In genomic region chr7:22824760-22825159, GRCh38 we compare ENCODE assay signal across 19 cellular contexts. TPM values are rescaled to one million over a fixed set of nuclear protein-coding genes. Genes with fewer than 3 reads are reported as not detected.
DNase-seq lines count a peak whose midpoint lies in the region; TF ChIP-seq lines count a peak whose summit lies in the region.
"Had no signal": no experiment of that assay in that cellular context is flagged by ENCODE, and none has a peak within 500 bp of the region (broad histone marks: within the 10 kb centered on the region; RNA-seq: fewer than 3 reads in every experiment).

No MANE protein-coding gene starts in this region.

- H3K4me2 ChIP-seq in Loucy (ENCODE audit: low read depth, low read length, poor library complexity, severe bottlenecking): peak overlapping the region; percentile 68
- H3K4me2 ChIP-seq: BLaER1 had no signal

- H3K9ac ChIP-seq in Loucy (ENCODE audit: low read depth, low read length, poor library complexity, severe bottlenecking) (no peak overlapping the region), endodermal cell (ENCODE audit: extremely low read depth, low read length, poor library complexity, severe bottlenecking) (no peak overlapping the region)
- H3K9ac ChIP-seq: BLaER1 had no signal

- H2AFZ ChIP-seq in Loucy (ENCODE audit: low read length): no peak overlapping the region

- H3K36me3 Mint-ChIP-seq in endodermal cell (ENCODE audit: low read depth) (no peaks in the 10 kb centered on the region), neural crest cell (ENCODE audit: low read depth) (peaks cover 3% of the 10 kb centered on the region)

- H3K27ac Mint-ChIP-seq in endodermal cell: no peak overlapping the region
- H3K27ac Mint-ChIP-seq in neural crest cell (ENCODE audit: unreplicated experiment): no peak overlapping the region
- H3K27ac Mint-ChIP-seq: CD14-positive monocyte had no signal

- peaks cover 13% of the 10 kb centered on the region for H3K4me1 Mint-ChIP-seq in endodermal cell
- peaks cover 20% of the 10 kb centered on the region for H3K4me1 Mint-ChIP-seq in neural crest cell

- H3K9me3 Mint-ChIP-seq in endodermal cell: no peaks in the 10 kb centered on the region
- no peaks in the 10 kb centered on the region for H3K9me3 Mint-ChIP-seq in neural crest cell

- 95 to 100% methylated on average over 2 of the region's 2 CpGs for WGBS in endodermal cell (ENCODE audit: insufficient coverage in 1 of 2, insufficient read length in 1 of 2), 2 experiments

- H3K9me3 ChIP-seq in Loucy (ENCODE audit: insufficient read depth, low read depth, low read length): no peaks in the 10 kb centered on the region
- H3K9me3 ChIP-seq in endodermal cell (ENCODE audit: control insufficient read depth, low read length): no peaks in the 10 kb centered on the region
- H3K9me3 ChIP-seq: BE2C, BLaER1 had no signal

- no peaks in the 10 kb centered on the region for H3F3A ChIP-seq in Loucy (ENCODE audit: low read depth)

- H3K27me3 Mint-ChIP-seq in endodermal cell (ENCODE audit: insufficient read depth) (no peaks in the 10 kb centered on the region), neural crest cell (ENCODE audit: low read depth) (peaks cover 30% of the 10 kb centered on the region)

- H3K36me3 ChIP-seq in Loucy (ENCODE audit: insufficient read depth, low read length) (no peaks in the 10 kb centered on the region), endodermal cell (ENCODE audit: control insufficient read depth, insufficient read depth, low read length) (no peaks in the 10 kb centered on the region)
- H3K36me3 ChIP-seq: BE2C, BLaER1 had no signal

- no peak overlapping the region for H3K27ac ChIP-seq in endodermal cell (ENCODE audit: low read depth, low read length)
- H3K27ac ChIP-seq: BLaER1 had no signal

- peaks cover 3% of the 10 kb centered on the region for H4K20me1 ChIP-seq in Loucy (ENCODE audit: insufficient read depth, low read length, poor library complexity, severe bottlenecking)
- H4K20me1 ChIP-seq: BLaER1 had no signal

- no peak for TF ChIP-seq CTCF in Loucy (conservative IDR thresholded peaks at IDR 0.05; ENCODE audit: low read length)
- no peak for TF ChIP-seq CTCF in endodermal cell (conservative IDR thresholded peaks at IDR 0.05)
- no peak for TF ChIP-seq CTCF in neural crest cell (conservative IDR thresholded peaks at IDR 0.05)

- no peaks in the 10 kb centered on the region for H3K27me3 ChIP-seq in Loucy (ENCODE audit: insufficient read depth, low read length, poor library complexity, severe bottlenecking)
- H3K27me3 ChIP-seq in endodermal cell (ENCODE audit: control insufficient read depth, insufficient read depth, low read length, poor library complexity, severe bottlenecking): no peaks in the 10 kb centered on the region
- H3K27me3 ChIP-seq: BE2C, BLaER1 had no signal

- H3K4me3 ChIP-seq in Loucy (ENCODE audit: low read length, poor library complexity, severe bottlenecking) (no peak overlapping the region), endodermal cell (ENCODE audit: low read length) (no peak overlapping the region)
- H3K4me3 ChIP-seq: BLaER1, GM12878 had no signal

- H3K9me2 ChIP-seq in Loucy (replicated peaks; ENCODE audit: low read depth, low read length): no peaks in the 10 kb centered on the region

- peak; percentile 7 for DNase-seq in endodermal cell
- DNase-seq in neural crest cell (ENCODE audit: low read depth, low spot score): no peak
- no peak for DNase-seq in KG1 (lab: John Stamatoyannopoulos, UW)
- DNase-seq in DMS 273 (lab: John Stamatoyannopoulos, UW; ENCODE audit: unreplicated experiment): no peak
- no peak for DNase-seq in HK-2 (ENCODE audit: unreplicated experiment)
- DNase-seq: 8988T; ACHN; BE2C; C1 segment of cervical spinal cord; CD4-positive, alpha-beta memory T cell; CD4-positive, CD25-positive, alpha-beta regulatory T cell; CD8-positive, alpha-beta memory T cell; COR-L47; DMS79 treated with DMSO at 0.1 percent for 48 hours; GDM1 had no signal

- peaks cover 34% of the 10 kb centered on the region for H3K79me2 ChIP-seq in Loucy (ENCODE audit: insufficient read depth, low read length)

- H3K4me1 ChIP-seq in Loucy (ENCODE audit: insufficient read depth, low read length, poor library complexity, severe bottlenecking): peaks cover 29% of the 10 kb centered on the region
- H3K4me1 ChIP-seq in endodermal cell (ENCODE audit: control insufficient read depth, insufficient read depth, low read length): peaks cover 4% of the 10 kb centered on the region
- H3K4me1 ChIP-seq: BE2C had no signal

- H3K4me3 Mint-ChIP-seq in endodermal cell (no peak overlapping the region), neural crest cell (peak overlapping the region; percentile 44)

RNA-seq across cellular contexts. Expression of gene TOMM7, which starts 2.1 kb away (rescaled TPM):
- total RNA-seq in endodermal cell: 100 to 1,000 TPM; 335 to 356 TPM
- 358 TPM for polyA plus RNA-seq in endodermal cell (2013, experiment 1 of 2)
- 283 TPM for polyA plus RNA-seq in endodermal cell (2013, experiment 2 of 2)
- 162 and 179 TPM in 2 replicates for total RNA-seq in neural crest cell
